ENCODE assay signal across 8 cellular contexts in genomic region chr19:16197622-16198362, GRCh38. TPM values are rescaled to one million over a fixed set of nuclear protein-coding genes. Genes with fewer than 3 reads are reported as not detected.
DNase-seq lines count a peak whose midpoint lies in the region; ATAC-seq and TF ChIP-seq lines count a peak whose summit lies in the region.

Gene AP1M1 (plus strand): TSS chr19:16197911. CDS start chr19:16198027, 116 bp downstream.

- WGBS in right cardiac atrium, result under 1% methylated on average over 64 of the region's 64 CpGs

- H3K4me3 ChIP-seq in right cardiac atrium (ENCODE audit: low read length) (peak within 1 kb of the TSS; percentile 86), vagina (peak within 1 kb of the TSS; percentile 67 to 83)

- TF ChIP-seq CTCF in vagina (IDR thresholded peaks at IDR 0.05), result no peak

- H3K27ac ChIP-seq in right cardiac atrium (ENCODE audit: low read length) (peak within 1 kb of the TSS; percentile 50), vagina (peak within 1 kb of the TSS; percentile 64)

- H3K36me3 ChIP-seq in vagina, result peaks cover 0 to 8% of the 10 kb centered on the region in 2 donors

- intact Hi-C loops in right cardiac atrium (cut with DNase I), result no loop called here
- intact Hi-C loops in vagina (cut with DNase I), result no loop called here

- DNase-seq in NCI-H187 (lab: John Stamatoyannopoulos, UW), result peak; percentile 89 to 95
- DNase-seq in T-helper 2 cell, result peak; percentile 97 to 99 (median 98)
- peak; percentile 63 to 99 (median 95) for DNase-seq in anterior cingulate cortex (lab: John Stamatoyannopoulos, UW)
- peak; percentile 100 for DNase-seq in right cardiac atrium
- peak; percentile 98 for DNase-seq in putamen (ENCODE audit: low spot score)
- peak in 1 of 2 donors; percentile 96 for DNase-seq in vagina (ENCODE audit: extremely low spot score in 2 of 2)

- H3K4me1 ChIP-seq in right cardiac atrium (ENCODE audit: control insufficient read depth, insufficient read depth, low read length), result peaks cover 6% of the 10 kb centered on the region
- H3K4me1 ChIP-seq in vagina, result peaks cover 38% of the 10 kb centered on the region

- peak in 1 of 2 donors; percentile 13 for TF ChIP-seq POLR2A in vagina (IDR thresholded peaks at IDR 0.05)

- no peaks in the 10 kb centered on the region for H3K9me3 ChIP-seq in right cardiac atrium (ENCODE audit: control insufficient read depth, low read length)
- H3K9me3 ChIP-seq in vagina, result no peaks in the 10 kb centered on the region

- peak; percentile 86 for ATAC-seq in GM18498 (IDR thresholded peaks at IDR 0.05; ENCODE audit: unreplicated experiment)
- ATAC-seq in HG02938 (IDR thresholded peaks at IDR 0.05; ENCODE audit: unreplicated experiment), result peak; percentile 77
- peak; percentile 93 for ATAC-seq in right cardiac atrium

- H3K27me3 ChIP-seq in right cardiac atrium (ENCODE audit: control insufficient read depth, insufficient read depth) (no peaks in the 10 kb centered on the region), vagina (no peaks in the 10 kb centered on the region)

RNA-seq across cellular contexts. Expression of gene AP1M1, which starts in this region (rescaled TPM):
- total RNA-seq in right cardiac atrium (10 to 100 TPM; 38.7 to 65.5 (median 50.4) TPM), vagina (84.5 TPM)
- polyA plus RNA-seq in right cardiac atrium, result 37.1 TPM
